8 cellular contexts compared by ENCODE assay signal in the genomic region with DNA sequence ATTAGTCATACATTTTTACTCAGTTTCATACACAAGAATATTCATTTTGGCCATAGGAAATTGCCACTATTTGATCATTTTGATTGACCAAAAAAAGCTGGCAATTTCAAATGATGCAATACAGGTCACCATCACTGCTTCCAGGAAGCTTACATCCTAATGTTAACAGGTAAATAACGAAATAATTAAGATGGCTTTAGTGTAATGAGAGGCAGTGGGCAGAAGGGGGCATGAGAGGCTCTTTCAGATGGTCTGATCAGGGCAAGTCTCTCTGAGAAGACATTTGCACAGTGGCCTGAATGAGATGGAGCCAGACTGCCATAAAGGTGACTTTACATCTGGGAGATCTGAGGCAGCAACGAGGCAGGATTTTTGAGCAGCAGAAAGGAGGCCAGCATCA.
DNase-seq lines count a peak whose midpoint lies in the region; ATAC-seq, FAIRE-seq and TF ChIP-seq lines count a peak whose summit lies in the region.

No MANE protein-coding gene starts in this region.

- no peak overlapping the region for H2AFZ ChIP-seq in GM23248
- H2AFZ ChIP-seq in K562 (ENCODE audit: low read depth, low read length) = no peak overlapping the region

- CTCF ChIA-PET in Panc1 (lab: Charles Lee) = interaction anchor here (0.7 kb wide), 1 partner anchor 14 kb away, joined by 10 read pairs; no protein-coding TSS in a partner anchor
- CTCF ChIA-PET in K562 (lab: Yijun Ruan, JAX; ENCODE audit: low intra/inter-chr PET ratio) = interaction anchor here (0.6 to 1.5 kb wide), 2 partner anchors 226 to 262 kb away, joined by 3 to 8 read pairs; no protein-coding TSS in a partner anchor

- 75 to 78% methylated on average over 2 of the region's 2 CpGs for WGBS in GM23248 (ENCODE audit: low coverage in 1 of 2, low lambda C conversion rate in 2 of 2, missing lambda C conversion rate in 2 of 2), 2 experiments
- WGBS in K562 (ENCODE audit: insufficient coverage, low coverage, missing lambda C conversion rate) = 4% methylated on average over 2 of the region's 2 CpGs

- H3K4me3 Mint-ChIP-seq in stimulated activated naive CD8-positive, alpha-beta T cell treated with anti-CD3 and anti-CD28 coated beads, Interleukin-15, amount 100 ng/mL, for 72 hours = no peak overlapping the region

- no peaks in the 10 kb centered on the region for H3K4me1 Mint-ChIP-seq in stimulated activated naive CD8-positive, alpha-beta T cell treated with anti-CD3 and anti-CD28 coated beads, Interleukin-15, amount 100 ng/mL, for 72 hours

- no peaks in the 10 kb centered on the region for H3K9me1 ChIP-seq in K562 (ENCODE audit: control insufficient read depth, insufficient read depth, low read length)

- peaks cover 83% of the 10 kb centered on the region for H3K79me2 ChIP-seq in GM23248 (ENCODE audit: insufficient read depth)
- no peaks in the 10 kb centered on the region for H3K79me2 ChIP-seq in K562 (ENCODE audit: control insufficient read depth, insufficient read depth, low read length)

- H3K27me3 ChIP-seq in GM23248 (replicated peaks; ENCODE audit: insufficient read depth) (no peaks in the 10 kb centered on the region), Panc1 (ENCODE audit: control insufficient read depth, insufficient read depth, low read length) (no peaks in the 10 kb centered on the region), K562 (ENCODE audit: control insufficient read depth in 2 of 2, insufficient read depth in 2 of 2, low read length in 2 of 2) (no peaks in the 10 kb centered on the region)

- no peak overlapping the region for H3K4me3 ChIP-seq in GM23248
- no peak overlapping the region for H3K4me3 ChIP-seq in Panc1 (ENCODE audit: low read depth in 2 of 2, low read length in 2 of 2)
- H3K4me3 ChIP-seq in K562 = no peak overlapping the region
- no peak overlapping the region for H3K4me3 ChIP-seq in kidney (ENCODE audit: low read length in 2 of 2)

- in situ Hi-C loops in GM23248 (cut with MboI) = no loop called here
- in situ Hi-C loops in Panc1 (cut with HindIII; ENCODE audit: low pct_unique_long_range_greater_than_20kb, low sequenced_read_pairs) = no loop called here
- in situ Hi-C loops in K562 (cut with MboI) = loop anchor here (5.0 to 25.0 kb wide), 3 partner anchors 112 to 1340 kb away; no protein-coding TSS in a partner anchor

- ATAC-seq in Panc1 (peak; percentile 77), K562 (peak; percentile 90)
- ATAC-seq in stimulated activated naive CD8-positive, alpha-beta T cell treated with anti-CD3 and anti-CD28 coated beads, Interleukin-15, amount 100 ng/mL, for 72 hours = peak; percentile 82

- no peaks in the 10 kb centered on the region for H3K9me2 ChIP-seq in GM23248 (ENCODE audit: insufficient read depth)

- H3K27ac ChIP-seq in GM23248 (no peak overlapping the region), Panc1 (ENCODE audit: low read length) (no peak overlapping the region), K562 (ENCODE audit: extremely low read depth, low read depth, low read length) (no peak overlapping the region), kidney (ENCODE audit: low read depth in 2 of 2, low read length in 2 of 2) (no peak overlapping the region)

- TF ChIP-seq EP300 in K562 (IDR thresholded peaks at IDR 0.05; ENCODE audit: low read length) = no peak

- FAIRE-seq in K562 (lab: Jason Lieb, UNC) (no peak), kidney (lab: Jason Lieb, UNC) (no peak)

- POLR2A ChIA-PET in Panc1 (lab: Charles Lee) (no interaction called here), K562 (lab: Yijun Ruan, JAX) (no interaction called here)

- H3K4me2 ChIP-seq in GM23248 (ENCODE audit: unreplicated experiment) (no peak overlapping the region), K562 (ENCODE audit: insufficient read depth, low read length) (no peak overlapping the region)

- H3K9me3 Mint-ChIP-seq in stimulated activated naive CD8-positive, alpha-beta T cell treated with anti-CD3 and anti-CD28 coated beads, Interleukin-15, amount 100 ng/mL, for 72 hours = no peaks in the 10 kb centered on the region

- no TSS peak for BruUV-seq in Panc1 (replicated peaks; lab: Mats Ljungman, UMichigan)
- BruUV-seq in K562 (replicated peaks; lab: Mats Ljungman, UMichigan) = no TSS peak

- H3K9ac ChIP-seq in GM23248 (no peak overlapping the region), K562 (ENCODE audit: insufficient read depth in 1 of 2, low read depth in 2 of 2, low read length in 2 of 2) (no peak overlapping the region), kidney (ENCODE audit: low read length in 2 of 2) (no peak overlapping the region)

- H3K36me3 ChIP-seq in GM23248 (ENCODE audit: low read depth) (no peaks in the 10 kb centered on the region), Panc1 (ENCODE audit: control insufficient read depth, insufficient read depth, low read length) (no peaks in the 10 kb centered on the region), K562 (ENCODE audit: control insufficient read depth, insufficient read depth, low read length) (no peaks in the 10 kb centered on the region), kidney (ENCODE audit: control insufficient read depth in 1 of 2, insufficient read depth in 2 of 2, low read length in 2 of 2) (no peaks in the 10 kb centered on the region)

- H3K9me3 ChIP-seq in GM23248 (ENCODE audit: low read depth) (no peaks in the 10 kb centered on the region), Panc1 (ENCODE audit: control insufficient read depth, insufficient read depth, low read depth, low read length) (no peaks in the 10 kb centered on the region), K562 (replicated peaks; ENCODE audit: control insufficient read depth, insufficient read depth, low read depth, low read length) (no peaks in the 10 kb centered on the region), kidney (ENCODE audit: control insufficient read depth in 1 of 2, low read length in 2 of 2) (no peaks in the 10 kb centered on the region)

- no peaks in the 10 kb centered on the region for H4K20me1 ChIP-seq in GM23248 (ENCODE audit: insufficient read depth)
- H4K20me1 ChIP-seq in K562 (replicated peaks; ENCODE audit: control insufficient read depth, insufficient read depth, low read length) = no peaks in the 10 kb centered on the region

- no peak overlapping the region for H3K27ac Mint-ChIP-seq in stimulated activated naive CD8-positive, alpha-beta T cell treated with anti-CD3 and anti-CD28 coated beads, Interleukin-15, amount 100 ng/mL, for 72 hours

- H3F3A ChIP-seq in GM23248 (ENCODE audit: insufficient read depth) = peaks cover 12% of the 10 kb centered on the region

- DNase-seq in NCI-H510A treated with DMSO at 0.1 percent for 48 hours (lab: John Stamatoyannopoulos, UW) = peak; percentile 36
- DNase-seq in NCI-H510A (lab: John Stamatoyannopoulos, UW) = no peak
- DNase-seq in GM23248 = peak; percentile 70
- DNase-seq in HuH-7 (ENCODE audit: low spot score) = peak; percentile 28
- peak; percentile 30 for DNase-seq in Panc1 (ENCODE audit: low read depth, low spot score)
- DNase-seq in K562 (ENCODE audit: extremely low read depth in 1 of 4, low spot score in 3 of 4) = peak; percentile 18 to 63 (median 37)
- no peak for DNase-seq in kidney
- peak; percentile 35 to 38 for DNase-seq in stimulated activated naive CD8-positive, alpha-beta T cell treated with anti-CD3 and anti-CD28 coated beads, Interleukin-15, amount 100 ng/mL, for 72 hours

- intact Hi-C loops in Panc1 (cut with micrococcal nuclease; ENCODE audit: unreplicated experiment) = loop anchor here (2.0 kb wide), 2 partner anchors 122 to 262 kb away; no protein-coding TSS in a partner anchor
- intact Hi-C loops in K562 (cut with micrococcal nuclease) = loop anchor here (1.0 kb wide), 3 partner anchors 122 to 338 kb away; no protein-coding TSS in a partner anchor
- intact Hi-C loops in kidney (cut with DNase I) = loop anchor here (10.0 kb wide), 1 partner anchor 262 kb away; no protein-coding TSS in a partner anchor

- peak; percentile 31 to 52 for TF ChIP-seq RAD21 in K562 (CRISPR knock-in tag; conservative IDR thresholded peaks at IDR 0.05 in 1 of 2, IDR thresholded peaks at IDR 0.05 in 1 of 2)

- H3K27me3 Mint-ChIP-seq in stimulated activated naive CD8-positive, alpha-beta T cell treated with anti-CD3 and anti-CD28 coated beads, Interleukin-15, amount 100 ng/mL, for 72 hours = peaks cover 16% of the 10 kb centered on the region

- TF ChIP-seq POLR2A in K562 (conservative IDR thresholded peaks at IDR 0.05) = no peak

- H3K4me1 ChIP-seq in GM23248 (ENCODE audit: insufficient read depth) = peaks cover 28% of the 10 kb centered on the region
- no peaks in the 10 kb centered on the region for H3K4me1 ChIP-seq in Panc1 (ENCODE audit: control insufficient read depth, insufficient read depth, low read length)
- no peaks in the 10 kb centered on the region for H3K4me1 ChIP-seq in K562 (replicated peaks in 1 of 2; ENCODE audit: control insufficient read depth in 2 of 2, insufficient read depth in 2 of 2, low read length in 2 of 2)
- no peaks in the 10 kb centered on the region for H3K4me1 ChIP-seq in kidney (ENCODE audit: control insufficient read depth in 1 of 2, insufficient read depth in 1 of 2, low read depth in 1 of 2, low read length in 2 of 2)

- TF ChIP-seq CTCF in Panc1 (IDR thresholded peaks at IDR 0.05) = peak; percentile 72
- TF ChIP-seq CTCF in K562 (IDR thresholded peaks at IDR 0.05 in 2 of 3, conservative IDR thresholded peaks at IDR 0.05 in 1 of 3; ENCODE audit: insufficient read depth in 2 of 3, low read depth in 1 of 3, low read length in 3 of 3) = peak; percentile 48 to 52 (median 48)
- TF ChIP-seq CTCF in kidney (IDR thresholded peaks at IDR 0.05; ENCODE audit: borderline replicate concordance, extremely low read depth, insufficient read depth) = peak; percentile 60

TF ChIP-seq in K562, 482 proteins besides CTCF, POLR2A, EP300 and RAD21 (continues in another document):
- TF ChIP-seq, protein P1, sequence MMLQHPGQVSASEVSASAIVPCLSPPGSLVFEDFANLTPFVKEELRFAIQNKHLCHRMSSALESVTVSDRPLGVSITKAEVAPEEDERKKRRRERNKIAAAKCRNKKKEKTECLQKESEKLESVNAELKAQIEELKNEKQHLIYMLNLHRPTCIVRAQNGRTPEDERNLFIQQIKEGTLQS (IDR thresholded peaks at IDR 0.05) = peak; percentile 47
- TF ChIP-seq, protein P1 (CRISPR knock-in tag; conservative IDR thresholded peaks at IDR 0.05) = no peak
- TF ChIP-seq CEBPG (CRISPR knock-in tag; IDR thresholded peaks at IDR 0.05) (no peak), CEBPG (tag; conservative IDR thresholded peaks at IDR 0.05 in 1 of 2, IDR thresholded peaks at IDR 0.05 in 1 of 2) (peak; percentile 42; a peak in 2 of 4 replicates), SMC3 (conservative IDR thresholded peaks at IDR 0.05; ENCODE audit: insufficient read depth, low read depth, low read length) (0 out of 2 replicates have a peak, but pooled peaks have one; percentile 13), CEBPB (tag; IDR thresholded peaks at IDR 0.05) (peak; percentile 30; the same call in 1 of the 2 replicates), ZSCAN32 (CRISPR knock-in tag; IDR thresholded peaks at IDR 0.05) (no peak)

Comparison
In these comparisons a context has a peak if more than half of its experiments do, and no peak if none do; other contexts are left out.
1. DNase-seq: peak in NCI-H510A treated with DMSO at 0.1 percent for 48 hours (single experiment), GM23248 (single experiment), HuH-7 (single experiment), Panc1 (single experiment), K562 (4 of 4) and stimulated activated naive CD8-positive, alpha-beta T cell treated with anti-CD3 and anti-CD28 coated beads, Interleukin-15, amount 100 ng/mL, for 72 hours (2 of 2); none in NCI-H510A (single experiment) and kidney (single experiment).
2. Peak in every context shown above with its lines, with median percentiles within 50 percentile points of each other: ATAC-seq and CTCF ChIP-seq.